26 cellular contexts compared by ENCODE assay signal in the genomic region with DNA sequence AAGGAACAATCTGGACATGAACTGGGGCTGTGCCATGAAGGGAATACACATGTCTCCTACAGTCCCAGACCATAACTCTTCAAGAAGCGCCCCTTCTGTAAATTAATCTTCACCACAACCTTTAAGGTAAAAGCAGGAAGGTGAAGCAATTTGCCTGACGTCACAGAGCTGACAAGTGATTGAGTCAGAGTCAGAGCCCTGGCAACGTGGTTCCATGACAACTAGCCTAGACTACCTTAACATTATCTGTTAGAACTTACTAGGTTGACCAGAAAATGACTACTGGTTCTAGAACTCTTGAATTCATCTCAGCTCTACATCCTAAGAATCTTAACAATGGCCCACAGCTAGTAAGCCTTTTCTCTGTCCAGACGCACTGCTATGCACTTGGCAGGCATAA.
A peak's percentile ranks its signal among the peaks of the same experiment; 100 is the strongest.
DNase-seq lines count a peak whose midpoint lies in the region; ATAC-seq and TF ChIP-seq lines count a peak whose summit lies in the region.
"Had no signal": no experiment of that assay in that cellular context is flagged by ENCODE, and none has a peak within 500 bp of the region (broad histone marks: within the 10 kb centered on the region; RNA-seq: fewer than 3 reads in every experiment).

No MANE protein-coding gene starts in this region.

- no peak for TF ChIP-seq CTCF in mammary epithelial cell (conservative IDR thresholded peaks at IDR 0.05 in 1 of 2, IDR thresholded peaks at IDR 0.05 in 1 of 2; ENCODE audit: extremely low read depth in 1 of 2, insufficient read depth in 1 of 2, low read depth in 1 of 2, low read length in 2 of 2)
- TF ChIP-seq CTCF in breast epithelium (IDR thresholded peaks at IDR 0.05), result no peak
- TF ChIP-seq CTCF in RWPE2 (IDR thresholded peaks at IDR 0.05; ENCODE audit: poor library complexity, severe bottlenecking), result no peak

- H4K8ac ChIP-seq in trophoblast cell (ENCODE audit: low read depth, low read length), result no peak overlapping the region

- no TSS peak for BruUV-seq in mammary epithelial cell (replicated peaks; lab: Mats Ljungman, UMichigan)

- no peak overlapping the region for H2BK120ac ChIP-seq in trophoblast cell (ENCODE audit: insufficient read depth, low read length, poor library complexity)

- no peak overlapping the region for H3K27ac ChIP-seq in mammary epithelial cell (ENCODE audit: insufficient read depth, low read depth, low read length)
- H3K27ac ChIP-seq in breast epithelium, result no peak overlapping the region
- H3K27ac ChIP-seq in RWPE2 (ENCODE audit: poor library complexity, severe bottlenecking), result no peak overlapping the region
- H3K27ac ChIP-seq in trophoblast cell (ENCODE audit: low read depth, low read length), result no peak overlapping the region
- H3K27ac ChIP-seq: 22Rv1, KMS-11, SJSA1 had no signal

- H3K79me1 ChIP-seq in trophoblast cell (ENCODE audit: low read length), result no peaks in the 10 kb centered on the region

- dilution Hi-C loops in mammary epithelial cell (cut with HindIII; ENCODE audit: low sequenced_read_pairs), result loop anchor here (5.0 kb wide), 1 partner anchor 65 kb away; no protein-coding TSS in a partner anchor

- in situ Hi-C loops in mammary epithelial cell (cut with MboI; ENCODE audit: low sequenced_read_pairs in 2 of 2), result no loop called here

- H3K4me2 ChIP-seq in mammary epithelial cell (ENCODE audit: insufficient read depth, low read depth, low read length) (no peak overlapping the region), trophoblast cell (ENCODE audit: low read length) (no peak overlapping the region)
- H3K4me2 ChIP-seq: KMS-11 had no signal

- H3K79me2 ChIP-seq in mammary epithelial cell (ENCODE audit: insufficient read depth, low read length) (no peaks in the 10 kb centered on the region), trophoblast cell (ENCODE audit: control insufficient read depth, insufficient read depth, low read length, poor library complexity) (no peaks in the 10 kb centered on the region)

- H4K12ac ChIP-seq in trophoblast cell (ENCODE audit: low read depth, low read length), result no peak overlapping the region

- no peak overlapping the region for H2AK5ac ChIP-seq in trophoblast cell (ENCODE audit: low read length)

- no peak overlapping the region for H3K18ac ChIP-seq in trophoblast cell (ENCODE audit: low read length)

- intact Hi-C loops in mammary epithelial cell (cut with micrococcal nuclease) (no loop called here), breast epithelium (cut with DNase I; ENCODE audit: low total_unique reads) (no loop called here)

- TF ChIP-seq POLR2A in breast epithelium (IDR thresholded peaks at IDR 0.05), result no peak

- no peak overlapping the region for H3K14ac ChIP-seq in trophoblast cell (ENCODE audit: low read length)

- H2AFZ ChIP-seq in mammary epithelial cell (ENCODE audit: low read depth, low read length), result no peak overlapping the region
- no peak overlapping the region for H2AFZ ChIP-seq in trophoblast cell (ENCODE audit: insufficient read depth, low read length, poor library complexity)

- ATAC-seq in RWPE2 (ENCODE audit: low read depth), result peak; percentile 72
- ATAC-seq: HCT116 had no signal

- no peak overlapping the region for H2BK5ac ChIP-seq in trophoblast cell (ENCODE audit: low read depth, low read length, poor library complexity)

- peak; percentile 12 for DNase-seq in NK-92 treated with Interleukin-12 subunit alpha and Interleukin-12 subunit beta, amount 100 ng/mL, for 24 hours (lab: John Stamatoyannopoulos, UW)
- DNase-seq in NK-92 (lab: John Stamatoyannopoulos, UW; ENCODE audit: unreplicated experiment), result no peak
- DNase-seq in mammary epithelial cell, result peak; percentile 40
- DNase-seq in breast epithelium (ENCODE audit: low spot score in 2 of 2), result no peak
- DNase-seq in RWPE2 (ENCODE audit: low spot score), result no peak
- peak; percentile 12 to 53 for DNase-seq in trophoblast cell
- no peak for DNase-seq in RPMI8226
- DNase-seq: BE2C; CD8-positive, alpha-beta memory T cell; DMS 273 treated with DMSO at 0.1 percent for 48 hours; DMS79; EL; GF-D8; NCI-H1092; NCI-H1436; NCI-H187; NCI-H2081 treated with DMSO at 0.1 percent for 48 hours; NCI-H2171; NCI-H226; NCI-H510A; NCI-H69; Right ventricle myocardium superior had no signal

- H2BK12ac ChIP-seq in trophoblast cell (ENCODE audit: low read length), result no peak overlapping the region

- peaks cover 11% of the 10 kb centered on the region for H3K9me3 ChIP-seq in mammary epithelial cell (replicated peaks; ENCODE audit: insufficient read depth, low read length)
- no peaks in the 10 kb centered on the region for H3K9me3 ChIP-seq in breast epithelium
- H3K9me3 ChIP-seq in RWPE2 (ENCODE audit: severe bottlenecking), result no peaks in the 10 kb centered on the region
- peaks cover 5% of the 10 kb centered on the region for H3K9me3 ChIP-seq in trophoblast cell (ENCODE audit: insufficient read depth, low read depth, low read length)
- H3K9me3 ChIP-seq: BE2C, SJSA1 had no signal

- H3K9ac ChIP-seq in mammary epithelial cell (ENCODE audit: insufficient read depth, low read length) (no peak overlapping the region), trophoblast cell (ENCODE audit: low read length) (no peak overlapping the region)
- H3K9ac ChIP-seq: KMS-11 had no signal

- H3K36me3 ChIP-seq in mammary epithelial cell (ENCODE audit: insufficient read depth, low read length), result no peaks in the 10 kb centered on the region
- H3K36me3 ChIP-seq in breast epithelium, result no peaks in the 10 kb centered on the region
- no peaks in the 10 kb centered on the region for H3K36me3 ChIP-seq in RWPE2 (ENCODE audit: low read depth)
- no peaks in the 10 kb centered on the region for H3K36me3 ChIP-seq in trophoblast cell (ENCODE audit: control insufficient read depth in 1 of 2, insufficient read depth in 2 of 2, low read length in 2 of 2)
- H3K36me3 ChIP-seq: BE2C, SJSA1 had no signal

- no peaks in the 10 kb centered on the region for H4K20me1 ChIP-seq in mammary epithelial cell (ENCODE audit: insufficient read depth, low read length)

- no peaks in the 10 kb centered on the region for H3K27me3 ChIP-seq in mammary epithelial cell (ENCODE audit: insufficient read depth, low read length)
- no peaks in the 10 kb centered on the region for H3K27me3 ChIP-seq in breast epithelium
- peaks cover 6% of the 10 kb centered on the region for H3K27me3 ChIP-seq in RWPE2 (ENCODE audit: insufficient read depth, poor library complexity, severe bottlenecking)
- no peaks in the 10 kb centered on the region for H3K27me3 ChIP-seq in trophoblast cell (ENCODE audit: insufficient read depth, low read length)
- H3K27me3 ChIP-seq: BE2C, SJSA1 had no signal

- 57% methylated on average over 4 of the region's 4 CpGs for WGBS in mammary epithelial cell (ENCODE audit: low coverage, missing lambda C conversion rate)
- no CpG with 5 or more reads among the region's 4 CpGs for WGBS in trophoblast cell (ENCODE audit: extremely low coverage, insufficient coverage, insufficient read length)

- no peak overlapping the region for H3K4ac ChIP-seq in trophoblast cell (ENCODE audit: low read depth, low read length)

- H3K4me1 ChIP-seq in mammary epithelial cell (ENCODE audit: insufficient read depth, low read length), result no peaks in the 10 kb centered on the region
- no peaks in the 10 kb centered on the region for H3K4me1 ChIP-seq in breast epithelium
- H3K4me1 ChIP-seq in RWPE2 (ENCODE audit: insufficient read depth, poor library complexity, severe bottlenecking), result no peaks in the 10 kb centered on the region
- no peaks in the 10 kb centered on the region for H3K4me1 ChIP-seq in trophoblast cell (ENCODE audit: control insufficient read depth in 1 of 2, insufficient read depth in 2 of 2, low read length in 2 of 2)
- H3K4me1 ChIP-seq: SJSA1 had no signal

- H3K4me3 ChIP-seq in mammary epithelial cell (replicated peaks in 1 of 3; ENCODE audit: insufficient read depth in 1 of 3, low read depth in 2 of 3, low read length in 3 of 3) (no peak overlapping the region), breast epithelium (no peak overlapping the region), RWPE2 (ENCODE audit: severe bottlenecking) (no peak overlapping the region), trophoblast cell (ENCODE audit: low read depth, low read length) (no peak overlapping the region)
- H3K4me3 ChIP-seq: SJSA1 had no signal

- no peak overlapping the region for H3K23ac ChIP-seq in trophoblast cell (ENCODE audit: low read length)

- no peak overlapping the region for H4K91ac ChIP-seq in trophoblast cell (ENCODE audit: low read depth, low read length)

- CTCF ChIA-PET in mammary epithelial cell (lab: Charles Lee; ENCODE audit: low non-redundant PET), result no interaction called here

Comparison
In these comparisons a context has a peak if more than half of its experiments do, and no peak if none do; other contexts are left out.
1. DNase-seq: peak in NK-92 treated with Interleukin-12 subunit alpha and Interleukin-12 subunit beta, amount 100 ng/mL, for 24 hours (single experiment), mammary epithelial cell (single experiment) and trophoblast cell (2 of 2); none in NK-92 (single experiment), breast epithelium (0 of 2), RWPE2 (single experiment) and RPMI8226 (single experiment).